In genomic region chr2:200077210-200077650, GRCh38 we compare ENCODE assay signal across 13 cellular contexts.
A peak's percentile ranks its signal among the peaks of the same experiment; 100 is the strongest.
DNase-seq lines count a peak whose midpoint lies in the region; ATAC-seq and TF ChIP-seq lines count a peak whose summit lies in the region.
"Had no signal": no experiment of that assay in that cellular context is flagged by ENCODE, and none has a peak within 500 bp of the region (broad histone marks: within the 10 kb centered on the region; RNA-seq: fewer than 3 reads in every experiment).

No MANE protein-coding gene starts in this region.

- H3K27me3 Mint-ChIP-seq in type B pancreatic cell, result no peaks in the 10 kb centered on the region
- H3K27me3 Mint-ChIP-seq in effector memory CD8-positive, alpha-beta T cell, result peaks cover 14 to 20% of the 10 kb centered on the region in 2 donors
- H3K27me3 Mint-ChIP-seq in stimulated activated naive B cell treated with anti-CD40 and anti-IgM and Interleukin-4, amounts not matched to agents 10 μg/mL and 1 μg/mL and 100 μg/mL, for 72 hours, result peaks cover 0 to 8% of the 10 kb centered on the region in 2 donors

- ATAC-seq in effector memory CD8-positive, alpha-beta T cell (replicated peaks), result no peak
- no peak for ATAC-seq in stimulated activated naive B cell treated with anti-CD40 and anti-IgM and Interleukin-4, amounts not matched to agents 10 μg/mL and 1 μg/mL and 100 μg/mL, for 72 hours (replicated peaks)
- ATAC-seq: naive thymus-derived CD8-positive, alpha-beta T cell had no signal

- TF ChIP-seq CTCF in astrocyte of the cerebellum (IDR thresholded peaks at IDR 0.05; ENCODE audit: low read depth, low read length, missing control alignments) (no peak), type B pancreatic cell (conservative IDR thresholded peaks at IDR 0.05) (no peak)

- H3K36me3 Mint-ChIP-seq in type B pancreatic cell, result no peaks in the 10 kb centered on the region
- H3K36me3 Mint-ChIP-seq in effector memory CD8-positive, alpha-beta T cell (ENCODE audit: insufficient read depth), result no peaks in the 10 kb centered on the region
- no peaks in the 10 kb centered on the region for H3K36me3 Mint-ChIP-seq in stimulated activated naive B cell treated with anti-CD40 and anti-IgM and Interleukin-4, amounts not matched to agents 10 μg/mL and 1 μg/mL and 100 μg/mL, for 72 hours
- H3K36me3 Mint-ChIP-seq: CD14-positive monocyte; naive thymus-derived CD8-positive, alpha-beta T cell had no signal

- DNase-seq in SIG-M5 treated with dmso at 0.1 percent for 504 hours (lab: John Stamatoyannopoulos, UW; ENCODE audit: unreplicated experiment) (peak; percentile 40), SIG-M5 (lab: John Stamatoyannopoulos, UW) (no peak), astrocyte of the cerebellum (ENCODE audit: low read depth) (peak; percentile 8), kidney glomerular epithelial cell (lab: John Stamatoyannopoulos, UW) (peak; percentile 82), type B pancreatic cell (ENCODE audit: extremely low spot score, unreplicated experiment) (no peak), G401 (ENCODE audit: low spot score) (no peak)
- no peak for DNase-seq in effector memory CD8-positive, alpha-beta T cell
- DNase-seq in stimulated activated naive B cell treated with anti-CD40 and anti-IgM and Interleukin-4, amounts not matched to agents 10 μg/mL and 1 μg/mL and 100 μg/mL, for 72 hours, result no peak
- DNase-seq: activated naive CD4-positive, alpha-beta T cell treated with anti-CD3 and anti-CD28 coated beads, Interleukin-2, amount 50 U/mL, for 16 hours; naive thymus-derived CD8-positive, alpha-beta T cell; NCI-H526 treated with DMSO at 0.1 percent for 48 hours; WERI-Rb-1 had no signal

- peak overlapping the region; percentile 65 for H3K27ac Mint-ChIP-seq in type B pancreatic cell
- H3K27ac Mint-ChIP-seq in effector memory CD8-positive, alpha-beta T cell, result no peak overlapping the region
- H3K27ac Mint-ChIP-seq in stimulated activated naive B cell treated with anti-CD40 and anti-IgM and Interleukin-4, amounts not matched to agents 10 μg/mL and 1 μg/mL and 100 μg/mL, for 72 hours, result no peak overlapping the region
- H3K27ac Mint-ChIP-seq: CD14-positive monocyte; naive thymus-derived CD8-positive, alpha-beta T cell had no signal

- peak overlapping the region; percentile 69 for H3K4me3 Mint-ChIP-seq in type B pancreatic cell
- no peak overlapping the region for H3K4me3 Mint-ChIP-seq in effector memory CD8-positive, alpha-beta T cell
- no peak overlapping the region for H3K4me3 Mint-ChIP-seq in stimulated activated naive B cell treated with anti-CD40 and anti-IgM and Interleukin-4, amounts not matched to agents 10 μg/mL and 1 μg/mL and 100 μg/mL, for 72 hours
- H3K4me3 Mint-ChIP-seq: CD14-positive monocyte; naive thymus-derived CD8-positive, alpha-beta T cell had no signal

- peaks cover 23% of the 10 kb centered on the region for H3K4me1 Mint-ChIP-seq in type B pancreatic cell (ENCODE audit: unreplicated experiment)
- no peaks in the 10 kb centered on the region for H3K4me1 Mint-ChIP-seq in effector memory CD8-positive, alpha-beta T cell (ENCODE audit: low read depth in 2 of 2)
- no peaks in the 10 kb centered on the region for H3K4me1 Mint-ChIP-seq in stimulated activated naive B cell treated with anti-CD40 and anti-IgM and Interleukin-4, amounts not matched to agents 10 μg/mL and 1 μg/mL and 100 μg/mL, for 72 hours
- H3K4me1 Mint-ChIP-seq: CD14-positive monocyte; naive thymus-derived CD8-positive, alpha-beta T cell had no signal

- in situ Hi-C loops in astrocyte of the cerebellum (cut with HindIII; ENCODE audit: low sequenced_read_pairs) (no loop called here), G401 (cut with HindIII; ENCODE audit: low sequenced_read_pairs) (no loop called here)

- no peaks in the 10 kb centered on the region for H3K9me3 Mint-ChIP-seq in type B pancreatic cell
- H3K9me3 Mint-ChIP-seq in effector memory CD8-positive, alpha-beta T cell, result no peaks in the 10 kb centered on the region
- H3K9me3 Mint-ChIP-seq in stimulated activated naive B cell treated with anti-CD40 and anti-IgM and Interleukin-4, amounts not matched to agents 10 μg/mL and 1 μg/mL and 100 μg/mL, for 72 hours, result peaks cover 2 to 6% of the 10 kb centered on the region in 2 donors

- no peak overlapping the region for H3K4me3 ChIP-seq in astrocyte of the cerebellum (ENCODE audit: low read depth, low read length)

Comparison
In these comparisons a context has a peak if more than half of its experiments do, and no peak if none do; other contexts are left out.
1. DNase-seq: peak in SIG-M5 treated with dmso at 0.1 percent for 504 hours (single experiment), astrocyte of the cerebellum (single experiment) and kidney glomerular epithelial cell (single experiment); none in SIG-M5 (single experiment), type B pancreatic cell (single experiment), G401 (single experiment), effector memory CD8-positive, alpha-beta T cell (0 of 3) and stimulated activated naive B cell treated with anti-CD40 and anti-IgM and Interleukin-4, amounts not matched to agents 10 μg/mL and 1 μg/mL and 100 μg/mL, for 72 hours (single experiment).